In the genomic region with DNA sequence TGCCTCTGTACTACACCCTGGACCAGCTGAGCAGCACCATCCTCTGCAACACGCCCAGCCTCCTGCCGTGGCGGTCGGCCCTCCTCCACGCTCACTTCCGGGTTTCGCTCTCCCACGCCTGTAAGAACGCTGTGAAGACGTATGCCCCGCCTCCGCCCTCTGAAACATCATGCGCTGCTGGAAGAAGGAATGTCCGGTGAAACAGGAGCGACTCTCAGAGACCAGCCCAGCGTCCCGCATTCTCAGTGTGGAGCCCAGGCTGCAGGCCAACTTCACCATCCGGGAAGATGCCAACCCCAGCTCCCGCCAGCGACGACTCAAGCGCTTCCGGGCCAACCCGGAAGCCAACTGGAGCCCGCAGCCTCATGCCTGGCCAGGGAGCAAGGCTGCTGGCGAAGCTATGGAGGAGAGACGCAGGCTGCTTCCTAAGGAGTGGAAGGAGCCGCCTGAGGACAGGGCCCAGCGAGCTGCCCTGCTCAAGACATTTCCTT, we compare ENCODE assay signal across 25 cellular contexts.
"Had no signal": no experiment of that assay in that cellular context is flagged by ENCODE, and none has a peak within 500 bp of the region (broad histone marks: within the 10 kb centered on the region; RNA-seq: fewer than 3 reads in every experiment).

No MANE protein-coding gene starts in this region.

- ATAC-seq: HepG2 had no signal

- H3K27me3 ChIP-seq: SJSA1 had no signal

- H3K36me3 ChIP-seq: SJSA1 had no signal

- H3K9me3 ChIP-seq: SJSA1 had no signal

- H3K4me1 ChIP-seq: SJSA1 had no signal

- H3K4me2 ChIP-seq: KMS-11 had no signal

- H3K9ac ChIP-seq: KMS-11 had no signal

- H3K27ac ChIP-seq: KMS-11, SJSA1, SK-N-MC had no signal

- H3K4me3 ChIP-seq: SJSA1, SK-N-MC had no signal

- DNase-seq: IMR-90; Kasumi-1; MV-4-11; NCI-H1048; NCI-H1105; NCI-H1417; NCI-H1436 treated with DMSO at 0.1 percent for 48 hours; NCI-H1694; NCI-H187 treated with DMSO at 0.1 percent for 48 hours; NCI-H2081 treated with DMSO at 0.1 percent for 48 hours; NCI-H2171; NCI-H226; NCI-H446; NCI-H510A treated with DMSO at 0.1 percent for 48 hours; NCI-H526; NCI-H774; NK-92 treated with Interleukin-12 subunit alpha and Interleukin-12 subunit beta, amount 100 ng/mL, for 24 hours; OCI-M1; Right ventricle myocardium superior; RPMI8226; SIG-M5 had no signal
